ENCODE assay signal across 1 cellular context in the genomic region with DNA sequence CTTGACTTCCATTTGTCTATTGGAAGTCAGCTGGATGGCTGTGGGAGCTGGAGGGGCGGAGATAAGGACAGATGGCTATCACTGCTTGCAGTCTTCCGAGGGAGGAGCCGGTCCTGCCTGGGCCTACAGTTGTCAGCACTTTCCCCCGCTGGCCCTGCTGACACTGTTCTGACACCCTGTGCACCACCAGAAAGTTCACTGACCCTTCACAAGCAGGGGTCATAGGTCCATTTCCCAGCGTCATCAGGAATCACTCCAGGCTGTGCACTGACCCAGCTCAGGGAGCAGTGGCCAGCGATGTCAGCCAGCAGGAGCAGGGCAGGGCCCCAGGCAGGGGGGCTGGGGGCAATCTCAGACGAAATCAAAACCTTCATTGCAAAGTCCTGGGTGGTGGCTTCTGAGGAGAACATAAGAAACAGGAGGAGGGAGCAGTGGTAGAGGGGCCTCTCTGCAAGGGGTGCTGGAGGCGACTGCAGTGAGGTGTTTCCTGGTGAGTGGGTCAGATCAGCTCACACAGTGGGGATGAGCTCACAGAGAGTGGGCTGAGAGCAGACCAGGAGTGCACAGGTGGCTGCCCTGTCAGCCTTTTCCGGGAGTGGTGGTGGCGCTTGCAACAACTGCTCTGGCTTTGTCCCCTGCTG.
TF ChIP-seq lines count a peak whose summit lies in the region.

No MANE protein-coding gene starts in this region.

TF ChIP-seq in HepG2, 621 proteins besides CTCF, POLR2A, EP300 and RAD21 (continued from another document and continues in another):
- TF ChIP-seq, protein P1, sequence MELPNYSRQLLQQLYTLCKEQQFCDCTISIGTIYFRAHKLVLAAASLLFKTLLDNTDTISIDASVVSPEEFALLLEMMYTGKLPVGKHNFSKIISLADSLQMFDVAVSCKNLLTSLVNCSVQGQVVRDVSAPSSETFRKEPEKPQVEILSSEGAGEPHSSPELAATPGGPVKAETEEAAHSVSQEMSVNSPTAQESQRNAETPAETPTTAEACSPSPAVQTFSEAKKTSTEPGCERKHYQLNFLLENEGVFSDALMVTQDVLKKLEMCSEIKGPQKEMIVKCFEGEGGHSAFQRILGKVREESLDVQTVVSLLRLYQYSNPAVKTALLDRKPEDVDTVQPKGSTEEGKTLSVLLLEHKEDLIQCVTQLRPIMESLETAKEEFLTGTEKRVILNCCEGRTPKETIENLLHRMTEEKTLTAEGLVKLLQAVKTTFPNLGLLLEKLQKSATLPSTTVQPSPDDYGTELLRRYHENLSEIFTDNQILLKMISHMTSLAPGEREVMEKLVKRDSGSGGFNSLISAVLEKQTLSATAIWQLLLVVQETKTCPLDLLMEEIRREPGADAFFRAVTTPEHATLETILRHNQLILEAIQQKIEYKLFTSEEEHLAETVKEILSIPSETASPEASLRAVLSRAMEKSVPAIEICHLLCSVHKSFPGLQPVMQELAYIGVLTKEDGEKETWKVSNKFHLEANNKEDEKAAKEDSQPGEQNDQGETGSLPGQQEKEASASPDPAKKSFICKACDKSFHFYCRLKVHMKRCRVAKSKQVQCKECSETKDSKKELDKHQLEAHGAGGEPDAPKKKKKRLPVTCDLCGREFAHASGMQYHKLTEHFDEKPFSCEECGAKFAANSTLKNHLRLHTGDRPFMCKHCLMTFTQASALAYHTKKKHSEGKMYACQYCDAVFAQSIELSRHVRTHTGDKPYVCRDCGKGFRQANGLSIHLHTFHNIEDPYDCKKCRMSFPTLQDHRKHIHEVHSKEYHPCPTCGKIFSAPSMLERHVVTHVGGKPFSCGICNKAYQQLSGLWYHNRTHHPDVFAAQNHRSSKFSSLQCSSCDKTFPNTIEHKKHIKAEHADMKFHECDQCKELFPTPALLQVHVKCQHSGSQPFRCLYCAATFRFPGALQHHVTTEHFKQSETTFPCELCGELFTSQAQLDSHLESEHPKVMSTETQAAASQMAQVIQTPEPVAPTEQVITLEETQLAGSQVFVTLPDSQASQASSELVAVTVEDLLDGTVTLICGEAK (IDR thresholded peaks at IDR 0.05) = no peak
- TF ChIP-seq, protein P1 (CRISPR knock-in tag; IDR thresholded peaks at IDR 0.05) = peak; percentile 51; the same call in 1 of the 2 replicates
- TF ChIP-seq NRL (CRISPR knock-in tag; IDR thresholded peaks at IDR 0.05; ENCODE audit: borderline replicate concordance) (0 out of 2 replicates have a peak, but pooled peaks have one; percentile 14), ZNF143 (CRISPR knock-in tag; IDR thresholded peaks at IDR 0.05) (no peak), SOX6 (IDR thresholded peaks at IDR 0.05) (no peak), SOX6 (CRISPR knock-in tag; IDR thresholded peaks at IDR 0.05) (peak; percentile 60), GPN1 (CRISPR knock-in tag; IDR thresholded peaks at IDR 0.05; ENCODE audit: borderline replicate concordance) (no peak), HNF4G (IDR thresholded peaks at IDR 0.05; ENCODE audit: borderline replicate concordance, low read depth, low read length) (no peak), HNF4G (CRISPR knock-in tag; IDR thresholded peaks at IDR 0.05; ENCODE audit: borderline replicate concordance, low read depth) (0 out of 2 replicates have a peak, but pooled peaks have one; percentile 60), ZFY (CRISPR knock-in tag; IDR thresholded peaks at IDR 0.05) (0 out of 2 replicates have a peak, but pooled peaks have one; percentile 16), ZNF451 (CRISPR knock-in tag; IDR thresholded peaks at IDR 0.05) (peak; percentile 39; the same call in 1 of the 2 replicates), MEIS2 (CRISPR knock-in tag; IDR thresholded peaks at IDR 0.05) (0 out of 2 replicates have a peak, but pooled peaks have one; percentile 12), CREM (IDR thresholded peaks at IDR 0.05) (peak; percentile 13; the same call in 1 of the 2 replicates), CREM (CRISPR knock-in tag; IDR thresholded peaks at IDR 0.05) (no peak), NR2F1 (CRISPR knock-in tag; IDR thresholded peaks at IDR 0.05) (peak; percentile 69 to 89), ZNF598 (CRISPR knock-in tag; IDR thresholded peaks at IDR 0.05; ENCODE audit: borderline replicate concordance) (peak; percentile 56; the same call in 1 of the 2 replicates), MAFF (IDR thresholded peaks at IDR 0.05; ENCODE audit: low read depth, low read length) (peak; percentile 31; the same call in 1 of the 2 replicates), SALL1 (CRISPR knock-in tag; IDR thresholded peaks at IDR 0.05) (peak; percentile 87), ZNF792 (CRISPR knock-in tag; IDR thresholded peaks at IDR 0.05) (no peak), HNF4A (CRISPR knock-in tag; IDR thresholded peaks at IDR 0.05) (peak; percentile 88), ZNF234 (CRISPR knock-in tag; conservative IDR thresholded peaks at IDR 0.05) (no peak), ZNF563 (CRISPR knock-in tag; IDR thresholded peaks at IDR 0.05) (peak; percentile 68; the same call in 1 of the 2 replicates), HOXA3 (CRISPR knock-in tag; IDR thresholded peaks at IDR 0.05) (peak; percentile 44; the same call in 1 of the 2 replicates), ZNF264 (CRISPR knock-in tag; IDR thresholded peaks at IDR 0.05) (0 out of 2 replicates have a peak, but pooled peaks have one; percentile 39), MAFK (conservative IDR thresholded peaks at IDR 0.05 in 1 of 2, IDR thresholded peaks at IDR 0.05 in 1 of 2; ENCODE audit: low read length in 2 of 2) (peak; percentile 13 to 14; a peak in 1 of 4 replicates)
- TF ChIP-seq, protein P2, sequence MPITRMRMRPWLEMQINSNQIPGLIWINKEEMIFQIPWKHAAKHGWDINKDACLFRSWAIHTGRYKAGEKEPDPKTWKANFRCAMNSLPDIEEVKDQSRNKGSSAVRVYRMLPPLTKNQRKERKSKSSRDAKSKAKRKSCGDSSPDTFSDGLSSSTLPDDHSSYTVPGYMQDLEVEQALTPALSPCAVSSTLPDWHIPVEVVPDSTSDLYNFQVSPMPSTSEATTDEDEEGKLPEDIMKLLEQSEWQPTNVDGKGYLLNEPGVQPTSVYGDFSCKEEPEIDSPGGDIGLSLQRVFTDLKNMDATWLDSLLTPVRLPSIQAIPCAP (CRISPR knock-in tag; IDR thresholded peaks at IDR 0.05; ENCODE audit: low read depth) = no peak
- TF ChIP-seq, protein P3, sequence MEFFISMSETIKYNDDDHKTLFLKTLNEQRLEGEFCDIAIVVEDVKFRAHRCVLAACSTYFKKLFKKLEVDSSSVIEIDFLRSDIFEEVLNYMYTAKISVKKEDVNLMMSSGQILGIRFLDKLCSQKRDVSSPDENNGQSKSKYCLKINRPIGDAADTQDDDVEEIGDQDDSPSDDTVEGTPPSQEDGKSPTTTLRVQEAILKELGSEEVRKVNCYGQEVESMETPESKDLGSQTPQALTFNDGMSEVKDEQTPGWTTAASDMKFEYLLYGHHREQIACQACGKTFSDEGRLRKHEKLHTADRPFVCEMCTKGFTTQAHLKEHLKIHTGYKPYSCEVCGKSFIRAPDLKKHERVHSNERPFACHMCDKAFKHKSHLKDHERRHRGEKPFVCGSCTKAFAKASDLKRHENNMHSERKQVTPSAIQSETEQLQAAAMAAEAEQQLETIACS (CRISPR knock-in tag; IDR thresholded peaks at IDR 0.05) = no peak
- TF ChIP-seq, protein P4, sequence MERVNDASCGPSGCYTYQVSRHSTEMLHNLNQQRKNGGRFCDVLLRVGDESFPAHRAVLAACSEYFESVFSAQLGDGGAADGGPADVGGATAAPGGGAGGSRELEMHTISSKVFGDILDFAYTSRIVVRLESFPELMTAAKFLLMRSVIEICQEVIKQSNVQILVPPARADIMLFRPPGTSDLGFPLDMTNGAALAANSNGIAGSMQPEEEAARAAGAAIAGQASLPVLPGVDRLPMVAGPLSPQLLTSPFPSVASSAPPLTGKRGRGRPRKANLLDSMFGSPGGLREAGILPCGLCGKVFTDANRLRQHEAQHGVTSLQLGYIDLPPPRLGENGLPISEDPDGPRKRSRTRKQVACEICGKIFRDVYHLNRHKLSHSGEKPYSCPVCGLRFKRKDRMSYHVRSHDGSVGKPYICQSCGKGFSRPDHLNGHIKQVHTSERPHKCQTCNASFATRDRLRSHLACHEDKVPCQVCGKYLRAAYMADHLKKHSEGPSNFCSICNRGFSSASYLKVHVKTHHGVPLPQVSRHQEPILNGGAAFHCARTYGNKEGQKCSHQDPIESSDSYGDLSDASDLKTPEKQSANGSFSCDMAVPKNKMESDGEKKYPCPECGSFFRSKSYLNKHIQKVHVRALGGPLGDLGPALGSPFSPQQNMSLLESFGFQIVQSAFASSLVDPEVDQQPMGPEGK (CRISPR knock-in tag; IDR thresholded peaks at IDR 0.05) = 0 out of 2 replicates have a peak, but pooled peaks have one; percentile 35
- TF ChIP-seq, protein P5, sequence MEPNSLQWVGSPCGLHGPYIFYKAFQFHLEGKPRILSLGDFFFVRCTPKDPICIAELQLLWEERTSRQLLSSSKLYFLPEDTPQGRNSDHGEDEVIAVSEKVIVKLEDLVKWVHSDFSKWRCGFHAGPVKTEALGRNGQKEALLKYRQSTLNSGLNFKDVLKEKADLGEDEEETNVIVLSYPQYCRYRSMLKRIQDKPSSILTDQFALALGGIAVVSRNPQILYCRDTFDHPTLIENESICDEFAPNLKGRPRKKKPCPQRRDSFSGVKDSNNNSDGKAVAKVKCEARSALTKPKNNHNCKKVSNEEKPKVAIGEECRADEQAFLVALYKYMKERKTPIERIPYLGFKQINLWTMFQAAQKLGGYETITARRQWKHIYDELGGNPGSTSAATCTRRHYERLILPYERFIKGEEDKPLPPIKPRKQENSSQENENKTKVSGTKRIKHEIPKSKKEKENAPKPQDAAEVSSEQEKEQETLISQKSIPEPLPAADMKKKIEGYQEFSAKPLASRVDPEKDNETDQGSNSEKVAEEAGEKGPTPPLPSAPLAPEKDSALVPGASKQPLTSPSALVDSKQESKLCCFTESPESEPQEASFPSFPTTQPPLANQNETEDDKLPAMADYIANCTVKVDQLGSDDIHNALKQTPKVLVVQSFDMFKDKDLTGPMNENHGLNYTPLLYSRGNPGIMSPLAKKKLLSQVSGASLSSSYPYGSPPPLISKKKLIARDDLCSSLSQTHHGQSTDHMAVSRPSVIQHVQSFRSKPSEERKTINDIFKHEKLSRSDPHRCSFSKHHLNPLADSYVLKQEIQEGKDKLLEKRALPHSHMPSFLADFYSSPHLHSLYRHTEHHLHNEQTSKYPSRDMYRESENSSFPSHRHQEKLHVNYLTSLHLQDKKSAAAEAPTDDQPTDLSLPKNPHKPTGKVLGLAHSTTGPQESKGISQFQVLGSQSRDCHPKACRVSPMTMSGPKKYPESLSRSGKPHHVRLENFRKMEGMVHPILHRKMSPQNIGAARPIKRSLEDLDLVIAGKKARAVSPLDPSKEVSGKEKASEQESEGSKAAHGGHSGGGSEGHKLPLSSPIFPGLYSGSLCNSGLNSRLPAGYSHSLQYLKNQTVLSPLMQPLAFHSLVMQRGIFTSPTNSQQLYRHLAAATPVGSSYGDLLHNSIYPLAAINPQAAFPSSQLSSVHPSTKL (CRISPR knock-in tag; IDR thresholded peaks at IDR 0.05) = peak; percentile 18; the same call in 1 of the 2 replicates
- TF ChIP-seq, protein P6, sequence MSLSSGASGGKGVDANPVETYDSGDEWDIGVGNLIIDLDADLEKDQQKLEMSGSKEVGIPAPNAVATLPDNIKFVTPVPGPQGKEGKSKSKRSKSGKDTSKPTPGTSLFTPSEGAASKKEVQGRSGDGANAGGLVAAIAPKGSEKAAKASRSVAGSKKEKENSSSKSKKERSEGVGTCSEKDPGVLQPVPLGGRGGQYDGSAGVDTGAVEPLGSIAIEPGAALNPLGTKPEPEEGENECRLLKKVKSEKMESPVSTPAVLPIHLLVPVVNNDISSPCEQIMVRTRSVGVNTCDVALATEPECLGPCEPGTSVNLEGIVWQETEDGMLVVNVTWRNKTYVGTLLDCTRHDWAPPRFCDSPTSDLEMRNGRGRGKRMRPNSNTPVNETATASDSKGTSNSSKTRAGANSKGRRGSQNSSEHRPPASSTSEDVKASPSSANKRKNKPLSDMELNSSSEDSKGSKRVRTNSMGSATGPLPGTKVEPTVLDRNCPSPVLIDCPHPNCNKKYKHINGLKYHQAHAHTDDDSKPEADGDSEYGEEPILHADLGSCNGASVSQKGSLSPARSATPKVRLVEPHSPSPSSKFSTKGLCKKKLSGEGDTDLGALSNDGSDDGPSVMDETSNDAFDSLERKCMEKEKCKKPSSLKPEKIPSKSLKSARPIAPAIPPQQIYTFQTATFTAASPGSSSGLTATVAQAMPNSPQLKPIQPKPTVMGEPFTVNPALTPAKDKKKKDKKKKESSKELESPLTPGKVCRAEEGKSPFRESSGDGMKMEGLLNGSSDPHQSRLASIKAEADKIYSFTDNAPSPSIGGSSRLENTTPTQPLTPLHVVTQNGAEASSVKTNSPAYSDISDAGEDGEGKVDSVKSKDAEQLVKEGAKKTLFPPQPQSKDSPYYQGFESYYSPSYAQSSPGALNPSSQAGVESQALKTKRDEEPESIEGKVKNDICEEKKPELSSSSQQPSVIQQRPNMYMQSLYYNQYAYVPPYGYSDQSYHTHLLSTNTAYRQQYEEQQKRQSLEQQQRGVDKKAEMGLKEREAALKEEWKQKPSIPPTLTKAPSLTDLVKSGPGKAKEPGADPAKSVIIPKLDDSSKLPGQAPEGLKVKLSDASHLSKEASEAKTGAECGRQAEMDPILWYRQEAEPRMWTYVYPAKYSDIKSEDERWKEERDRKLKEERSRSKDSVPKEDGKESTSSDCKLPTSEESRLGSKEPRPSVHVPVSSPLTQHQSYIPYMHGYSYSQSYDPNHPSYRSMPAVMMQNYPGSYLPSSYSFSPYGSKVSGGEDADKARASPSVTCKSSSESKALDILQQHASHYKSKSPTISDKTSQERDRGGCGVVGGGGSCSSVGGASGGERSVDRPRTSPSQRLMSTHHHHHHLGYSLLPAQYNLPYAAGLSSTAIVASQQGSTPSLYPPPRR (CRISPR knock-in tag; IDR thresholded peaks at IDR 0.05; ENCODE audit: borderline replicate concordance) = peak; percentile 26; the same call in 1 of the 2 replicates
